Comparison of ENCODE assay signal across 7 cellular contexts in the genomic region with DNA sequence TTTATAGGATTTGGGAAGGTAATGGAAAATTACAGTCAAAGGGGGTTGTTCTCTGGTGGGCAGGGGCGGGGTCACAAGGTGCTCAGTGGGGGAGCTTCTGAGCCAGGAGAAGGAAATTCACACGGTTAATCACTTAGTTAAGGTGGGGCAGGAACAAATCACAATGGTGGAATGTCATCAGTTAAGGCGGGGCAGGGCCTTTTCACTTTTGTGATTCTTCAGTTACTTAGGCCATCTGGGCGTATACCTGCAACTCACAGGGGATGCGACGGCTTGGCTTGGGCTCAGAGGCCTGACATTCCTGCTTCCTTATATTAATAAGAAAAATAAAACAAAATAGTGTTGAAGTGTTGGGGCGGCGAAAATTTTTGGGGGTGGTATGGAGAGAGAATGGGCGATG.
A peak's percentile ranks its signal among the peaks of the same experiment; 100 is the strongest.
DNase-seq lines count a peak whose midpoint lies in the region; ATAC-seq, FAIRE-seq and TF ChIP-seq lines count a peak whose summit lies in the region.
"Not testable (repeated sequence)": the region's sequence is repeated elsewhere in the genome, so short reads cannot be mapped to it uniquely, and the experiment has no call there.

No MANE protein-coding gene starts in this region.

- H2AFZ ChIP-seq in HCT116 (ENCODE audit: low read depth, low read length, poor library complexity, severe bottlenecking); keratinocyte (ENCODE audit: control insufficient read depth, low read length): not testable (repeated sequence)

- not testable (repeated sequence) for BruUV-seq in HCT116 (replicated peaks; lab: Mats Ljungman, UMichigan); MCF 10A (replicated peaks; lab: Mats Ljungman, UMichigan)

- not testable (repeated sequence) for DNase-seq in CD14-positive monocyte (ENCODE audit: low spot score); RWPE1 (ENCODE audit: low spot score)
- DNase-seq in HCT116 (ENCODE audit: low read depth, low spot score): peak; percentile 57
- peak; percentile 55 for DNase-seq in MCF 10A (ENCODE audit: unreplicated experiment)
- DNase-seq in epithelial cell of esophagus (ENCODE audit: low read depth): peak; percentile 84
- peak; percentile 45 for DNase-seq in keratinocyte (ENCODE audit: low read depth, low spot score)

- H3K9me3 ChIP-seq in HCT116 (ENCODE audit: control insufficient read depth in 1 of 2, insufficient read depth in 1 of 2, low read depth in 1 of 2, low read length in 2 of 2); keratinocyte (ENCODE audit: control insufficient read depth, low read depth, low read length); neutrophil: not testable (repeated sequence)

- peak overlapping the region; percentile 89 to 95 (median 94) for H3K27ac Mint-ChIP-seq in CD14-positive monocyte
- H3K27ac Mint-ChIP-seq in MCF 10A (ENCODE audit: low read depth, unreplicated experiment): peak overlapping the region; percentile 93

- RAD21 ChIA-PET in HCT116 (lab: Charles Lee; ENCODE audit: low non-redundant PET in 1 of 2, low total read pairs in 2 of 2, uncharacterized antibody in 2 of 2, unreplicated experiment in 2 of 2): not testable (repeated sequence)

- not testable (repeated sequence) for H3K9me1 ChIP-seq in keratinocyte (ENCODE audit: control insufficient read depth, extremely low read depth, insufficient read depth, low read length)

- H3K79me2 ChIP-seq in HCT116 (ENCODE audit: insufficient read depth, low read length): peaks cover 69% of the 10 kb centered on the region
- H3K79me2 ChIP-seq in keratinocyte (ENCODE audit: control insufficient read depth, insufficient read depth, low read length): not testable (repeated sequence)

- not testable (repeated sequence) for H3K27me3 Mint-ChIP-seq in CD14-positive monocyte (ENCODE audit: low read depth in 3 of 3); MCF 10A (ENCODE audit: insufficient read depth, unreplicated experiment)

- H3K36me3 Mint-ChIP-seq in CD14-positive monocyte: peaks cover 22 to 24% of the 10 kb centered on the region in 2 donors
- H3K36me3 Mint-ChIP-seq in MCF 10A (ENCODE audit: insufficient read depth, unreplicated experiment): peaks cover 24% of the 10 kb centered on the region

- H3K36me3 ChIP-seq in HCT116 (ENCODE audit: control insufficient read depth in 1 of 2, insufficient read depth in 2 of 2, low read length in 2 of 2); keratinocyte (ENCODE audit: control insufficient read depth in 2 of 2, extremely low read depth in 1 of 2, insufficient read depth in 2 of 2, low read length in 2 of 2); neutrophil: not testable (repeated sequence)

- peaks cover 2 to 19% (median 7%) of the 10 kb centered on the region in 7 donors for H3K9me3 Mint-ChIP-seq in CD14-positive monocyte
- H3K9me3 Mint-ChIP-seq in MCF 10A (ENCODE audit: unreplicated experiment): not testable (repeated sequence)

- peak overlapping the region; percentile 28 for H3K4me3 ChIP-seq in HCT116 (replicated peaks in 1 of 2; ENCODE audit: low read depth in 1 of 2, low read length in 2 of 2)
- H3K4me3 ChIP-seq in epithelial cell of esophagus (ENCODE audit: low read length); keratinocyte (ENCODE audit: control insufficient read depth in 2 of 3, extremely low read depth in 1 of 3, insufficient read depth in 2 of 3, low read depth in 1 of 3, low read length in 3 of 3); neutrophil (ENCODE audit: low read depth in 1 of 2, low read length in 1 of 2): not testable (repeated sequence)

- H3K27ac ChIP-seq in HCT116 (ENCODE audit: low read depth, low read length) (peak overlapping the region; percentile 66), RWPE1 (peak overlapping the region; percentile 87), keratinocyte (ENCODE audit: control insufficient read depth, insufficient read depth, low read length) (peak overlapping the region; percentile 82), neutrophil (peak overlapping the region; percentile 81)

- not testable (repeated sequence) for FAIRE-seq in keratinocyte (lab: Jason Lieb, UNC)

- TF ChIP-seq POLR2A in HCT116 (IDR thresholded peaks at IDR 0.05; ENCODE audit: borderline replicate concordance, extremely low read depth, insufficient read depth, insufficient read length): not testable (repeated sequence)

- H4K20me1 ChIP-seq in HCT116 (ENCODE audit: insufficient read depth); keratinocyte (ENCODE audit: control insufficient read depth, extremely low read depth, insufficient read depth, low read length): not testable (repeated sequence)

- H3K4me2 ChIP-seq in HCT116 (ENCODE audit: low read length): peak overlapping the region; percentile 63
- not testable (repeated sequence) for H3K4me2 ChIP-seq in keratinocyte (ENCODE audit: control insufficient read depth, extremely low read depth, insufficient read depth, low read depth, low read length)

- TF ChIP-seq RAD21 in HCT116 (IDR thresholded peaks at IDR 0.05; ENCODE audit: low read depth): 0 out of 2 replicates have a peak, but pooled peaks have one; percentile 5

- not testable (repeated sequence) for H3K9me2 ChIP-seq in HCT116 (ENCODE audit: insufficient read depth)

- dilution Hi-C loops in keratinocyte (cut with MboI; ENCODE audit: extremely low pct_ligation_motif_present, low sequenced_read_pairs): not testable (repeated sequence)

- intact Hi-C loops in CD14-positive monocyte (cut with micrococcal nuclease); HCT116 (cut with micrococcal nuclease); MCF 10A (cut with micrococcal nuclease): not testable (repeated sequence)

- peak; percentile 26; the same call in 1 of the 2 replicates for ATAC-seq in HCT116

- H3K9ac ChIP-seq in HCT116 (ENCODE audit: low read length): peak overlapping the region; percentile 56
- not testable (repeated sequence) for H3K9ac ChIP-seq in keratinocyte (ENCODE audit: control insufficient read depth, extremely low read depth, insufficient read depth, low read length)

- TF ChIP-seq CTCF in CD14-positive monocyte (IDR thresholded peaks at IDR 0.05); HCT116 (IDR thresholded peaks at IDR 0.05 in 2 of 3, conservative IDR thresholded peaks at IDR 0.05 in 1 of 3; ENCODE audit: borderline replicate concordance in 1 of 3, insufficient read depth in 1 of 3, low read depth in 2 of 3, low read length in 2 of 3); RWPE1 (conservative IDR thresholded peaks at IDR 0.05; ENCODE audit: low read depth); MCF 10A (IDR thresholded peaks at IDR 0.05; ENCODE audit: unreplicated experiment); epithelial cell of esophagus (IDR thresholded peaks at IDR 0.05; ENCODE audit: insufficient read depth, low read depth, low read length, missing control alignments); keratinocyte (optimal IDR thresholded peaks at IDR 0.05 in 1 of 3, IDR thresholded peaks at IDR 0.05 in 1 of 3, conservative IDR thresholded peaks at IDR 0.05 in 1 of 3; ENCODE audit: extremely low read depth in 1 of 3, insufficient read depth in 2 of 3, low read length in 3 of 3); neutrophil (IDR thresholded peaks at IDR 0.05): not testable (repeated sequence)

- CTCF ChIA-PET in HCT116 (lab: Charles Lee); RWPE1 (lab: Yijun Ruan, JAX): not testable (repeated sequence)
- CTCF ChIA-PET in MCF 10A (lab: Yijun Ruan, JAX): interaction anchor here (1.1 kb wide), 1 partner anchor 12 kb away, joined by 3 read pairs; no protein-coding TSS in a partner anchor

- POLR2A ChIA-PET in HCT116 (lab: Charles Lee); RWPE1 (lab: Yijun Ruan, JAX; ENCODE audit: low non-redundant PET): not testable (repeated sequence)
- POLR2A ChIA-PET in MCF 10A (lab: Yijun Ruan, JAX): interaction anchor here (0.6 to 3.8 kb wide), 3 partner anchors 14 to 67 kb away, joined by 3 to 32 read pairs (median 18); a partner anchor contains a TSS

- H3K27me3 ChIP-seq in HCT116 (ENCODE audit: insufficient read depth, low read length); keratinocyte (ENCODE audit: control insufficient read depth, extremely low read depth, insufficient read depth, low read length); neutrophil: not testable (repeated sequence)

- H3K4me3 Mint-ChIP-seq in CD14-positive monocyte: not testable (repeated sequence)
- peak overlapping the region; percentile 64 for H3K4me3 Mint-ChIP-seq in MCF 10A (ENCODE audit: unreplicated experiment)

- H3K4me1 Mint-ChIP-seq in CD14-positive monocyte: peaks cover 26% of the 10 kb centered on the region
- H3K4me1 Mint-ChIP-seq in MCF 10A (ENCODE audit: insufficient read depth, unreplicated experiment): peaks cover 65% of the 10 kb centered on the region

- H3K4me1 ChIP-seq in HCT116 (ENCODE audit: control insufficient read depth in 1 of 2, insufficient read depth in 2 of 2, low read length in 2 of 2) (peaks cover 18 to 66% of the 10 kb centered on the region in 2 experiments), keratinocyte (ENCODE audit: control insufficient read depth, extremely low read depth, insufficient read depth, low read length) (peaks cover 16% of the 10 kb centered on the region), neutrophil (ENCODE audit: control insufficient read depth in 1 of 2, insufficient read depth in 1 of 2, low read depth in 1 of 2, low read length in 1 of 2) (peaks cover 13 to 16% of the 10 kb centered on the region in 2 experiments)

TF ChIP-seq in HCT116, 20 proteins besides CTCF, POLR2A, EP300 and RAD21:
- TF ChIP-seq JUND (IDR thresholded peaks at IDR 0.05) (peak; percentile 25; the same call in 1 of the 2 replicates), SP1 (IDR thresholded peaks at IDR 0.05; ENCODE audit: low read depth) (peak; percentile 45; the same call in 1 of the 2 replicates), POLR2AphosphoS5 (IDR thresholded peaks at IDR 0.05; ENCODE audit: low read depth, low read length) (peak; percentile 54; the same call in 1 of the 2 replicates)
